Comparison of ENCODE assay signal across 1 cellular context in the genomic region with DNA sequence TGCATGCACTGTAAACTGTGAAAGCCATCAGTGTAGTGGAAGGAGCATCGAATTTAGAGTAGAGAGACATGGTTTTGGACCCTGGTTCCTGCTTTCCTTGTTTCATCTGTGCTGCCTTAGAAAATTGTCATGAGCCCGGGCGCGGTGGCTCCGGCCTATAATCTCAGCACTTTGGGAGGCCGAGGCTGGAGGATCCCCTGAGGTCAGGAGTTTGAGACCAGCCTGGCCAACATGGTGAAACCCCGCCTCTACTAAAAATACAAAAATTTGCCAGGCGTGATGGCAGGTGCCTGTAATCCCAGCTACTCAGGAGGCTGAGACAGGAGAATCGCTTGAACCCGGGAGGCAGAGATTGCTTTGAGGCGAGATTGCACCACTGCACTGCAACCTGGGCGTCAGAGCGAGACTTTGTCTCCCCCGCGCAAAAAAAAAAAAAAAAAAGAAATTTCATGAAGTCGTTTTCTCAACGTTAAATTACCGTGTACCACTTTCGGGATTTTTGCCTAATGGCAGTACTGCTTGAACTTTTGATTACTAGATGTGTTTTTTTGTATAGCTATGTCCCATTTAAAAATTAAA.
A peak's percentile ranks its signal among the peaks of the same experiment; 100 is the strongest.
TF ChIP-seq lines count a peak whose summit lies in the region.

No MANE protein-coding gene starts in this region.

TF ChIP-seq in HepG2, 621 proteins besides CTCF, POLR2A, EP300 and RAD21 (continued from another document and continues in another):
- no peak for TF ChIP-seq ZNF407 (CRISPR knock-in tag; IDR thresholded peaks at IDR 0.05; ENCODE audit: not compliant biosample characterization)
- TF ChIP-seq NFATC3 (CRISPR knock-in tag; IDR thresholded peaks at IDR 0.05): 0 out of 2 replicates have a peak, but pooled peaks have one; percentile 49
- no peak for TF ChIP-seq ZNF83 (CRISPR knock-in tag; IDR thresholded peaks at IDR 0.05; ENCODE audit: borderline replicate concordance)
- no peak for TF ChIP-seq IKZF4 (CRISPR knock-in tag; IDR thresholded peaks at IDR 0.05; ENCODE audit: borderline replicate concordance, low read depth, not compliant biosample characterization)
- no peak for TF ChIP-seq HNRNPL (IDR thresholded peaks at IDR 0.05; ENCODE audit: low read depth, low read length)
- TF ChIP-seq ZBTB37 (CRISPR knock-in tag; IDR thresholded peaks at IDR 0.05): no peak
- TF ChIP-seq, protein P1, sequence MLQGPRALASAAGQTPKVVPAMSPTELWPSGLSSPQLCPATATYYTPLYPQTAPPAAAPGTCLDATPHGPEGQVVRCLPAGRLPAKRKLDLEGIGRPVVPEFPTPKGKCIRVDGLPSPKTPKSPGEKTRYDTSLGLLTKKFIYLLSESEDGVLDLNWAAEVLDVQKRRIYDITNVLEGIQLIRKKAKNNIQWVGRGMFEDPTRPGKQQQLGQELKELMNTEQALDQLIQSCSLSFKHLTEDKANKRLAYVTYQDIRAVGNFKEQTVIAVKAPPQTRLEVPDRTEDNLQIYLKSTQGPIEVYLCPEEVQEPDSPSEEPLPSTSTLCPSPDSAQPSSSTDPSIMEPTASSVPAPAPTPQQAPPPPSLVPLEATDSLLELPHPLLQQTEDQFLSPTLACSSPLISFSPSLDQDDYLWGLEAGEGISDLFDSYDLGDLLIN (CRISPR knock-in tag; IDR thresholded peaks at IDR 0.05; ENCODE audit: borderline replicate concordance): no peak
- TF ChIP-seq ZNF703 (CRISPR knock-in tag; IDR thresholded peaks at IDR 0.05; ENCODE audit: borderline replicate concordance): peak; percentile 12; the same call in 1 of the 2 replicates
- no peak for TF ChIP-seq ZNF335 (CRISPR knock-in tag; IDR thresholded peaks at IDR 0.05)
- no peak for TF ChIP-seq NR2C2 (CRISPR knock-in tag; IDR thresholded peaks at IDR 0.05; ENCODE audit: borderline replicate concordance)
- TF ChIP-seq, protein P2, sequence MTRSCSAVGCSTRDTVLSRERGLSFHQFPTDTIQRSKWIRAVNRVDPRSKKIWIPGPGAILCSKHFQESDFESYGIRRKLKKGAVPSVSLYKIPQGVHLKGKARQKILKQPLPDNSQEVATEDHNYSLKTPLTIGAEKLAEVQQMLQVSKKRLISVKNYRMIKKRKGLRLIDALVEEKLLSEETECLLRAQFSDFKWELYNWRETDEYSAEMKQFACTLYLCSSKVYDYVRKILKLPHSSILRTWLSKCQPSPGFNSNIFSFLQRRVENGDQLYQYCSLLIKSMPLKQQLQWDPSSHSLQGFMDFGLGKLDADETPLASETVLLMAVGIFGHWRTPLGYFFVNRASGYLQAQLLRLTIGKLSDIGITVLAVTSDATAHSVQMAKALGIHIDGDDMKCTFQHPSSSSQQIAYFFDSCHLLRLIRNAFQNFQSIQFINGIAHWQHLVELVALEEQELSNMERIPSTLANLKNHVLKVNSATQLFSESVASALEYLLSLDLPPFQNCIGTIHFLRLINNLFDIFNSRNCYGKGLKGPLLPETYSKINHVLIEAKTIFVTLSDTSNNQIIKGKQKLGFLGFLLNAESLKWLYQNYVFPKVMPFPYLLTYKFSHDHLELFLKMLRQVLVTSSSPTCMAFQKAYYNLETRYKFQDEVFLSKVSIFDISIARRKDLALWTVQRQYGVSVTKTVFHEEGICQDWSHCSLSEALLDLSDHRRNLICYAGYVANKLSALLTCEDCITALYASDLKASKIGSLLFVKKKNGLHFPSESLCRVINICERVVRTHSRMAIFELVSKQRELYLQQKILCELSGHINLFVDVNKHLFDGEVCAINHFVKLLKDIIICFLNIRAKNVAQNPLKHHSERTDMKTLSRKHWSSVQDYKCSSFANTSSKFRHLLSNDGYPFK (CRISPR knock-in tag; IDR thresholded peaks at IDR 0.05; ENCODE audit: borderline replicate concordance): no peak
- TF ChIP-seq ZNF644 (CRISPR knock-in tag; IDR thresholded peaks at IDR 0.05; ENCODE audit: low read depth): no peak
- TF ChIP-seq HMG20A (CRISPR knock-in tag; IDR thresholded peaks at IDR 0.05; ENCODE audit: borderline replicate concordance): no peak
- TF ChIP-seq ZFY (CRISPR knock-in tag; IDR thresholded peaks at IDR 0.05): no peak
- 0 out of 2 replicates have a peak, but pooled peaks have one; percentile 3 for TF ChIP-seq ZGPAT (CRISPR knock-in tag; IDR thresholded peaks at IDR 0.05)
- TF ChIP-seq ZNF720 (CRISPR knock-in tag; IDR thresholded peaks at IDR 0.05): no peak
- no peak for TF ChIP-seq ZFP82 (CRISPR knock-in tag; IDR thresholded peaks at IDR 0.05; ENCODE audit: borderline replicate concordance)
- TF ChIP-seq SNRNP70 (IDR thresholded peaks at IDR 0.05; ENCODE audit: low read depth, low read length): no peak
- TF ChIP-seq ZNF34 (CRISPR knock-in tag; IDR thresholded peaks at IDR 0.05; ENCODE audit: borderline replicate concordance): no peak
- no peak for TF ChIP-seq NR1H2 (CRISPR knock-in tag; IDR thresholded peaks at IDR 0.05; ENCODE audit: borderline replicate concordance, low read depth)
- TF ChIP-seq MAFG (CRISPR knock-in tag; IDR thresholded peaks at IDR 0.05): no peak
- TF ChIP-seq, protein P3, sequence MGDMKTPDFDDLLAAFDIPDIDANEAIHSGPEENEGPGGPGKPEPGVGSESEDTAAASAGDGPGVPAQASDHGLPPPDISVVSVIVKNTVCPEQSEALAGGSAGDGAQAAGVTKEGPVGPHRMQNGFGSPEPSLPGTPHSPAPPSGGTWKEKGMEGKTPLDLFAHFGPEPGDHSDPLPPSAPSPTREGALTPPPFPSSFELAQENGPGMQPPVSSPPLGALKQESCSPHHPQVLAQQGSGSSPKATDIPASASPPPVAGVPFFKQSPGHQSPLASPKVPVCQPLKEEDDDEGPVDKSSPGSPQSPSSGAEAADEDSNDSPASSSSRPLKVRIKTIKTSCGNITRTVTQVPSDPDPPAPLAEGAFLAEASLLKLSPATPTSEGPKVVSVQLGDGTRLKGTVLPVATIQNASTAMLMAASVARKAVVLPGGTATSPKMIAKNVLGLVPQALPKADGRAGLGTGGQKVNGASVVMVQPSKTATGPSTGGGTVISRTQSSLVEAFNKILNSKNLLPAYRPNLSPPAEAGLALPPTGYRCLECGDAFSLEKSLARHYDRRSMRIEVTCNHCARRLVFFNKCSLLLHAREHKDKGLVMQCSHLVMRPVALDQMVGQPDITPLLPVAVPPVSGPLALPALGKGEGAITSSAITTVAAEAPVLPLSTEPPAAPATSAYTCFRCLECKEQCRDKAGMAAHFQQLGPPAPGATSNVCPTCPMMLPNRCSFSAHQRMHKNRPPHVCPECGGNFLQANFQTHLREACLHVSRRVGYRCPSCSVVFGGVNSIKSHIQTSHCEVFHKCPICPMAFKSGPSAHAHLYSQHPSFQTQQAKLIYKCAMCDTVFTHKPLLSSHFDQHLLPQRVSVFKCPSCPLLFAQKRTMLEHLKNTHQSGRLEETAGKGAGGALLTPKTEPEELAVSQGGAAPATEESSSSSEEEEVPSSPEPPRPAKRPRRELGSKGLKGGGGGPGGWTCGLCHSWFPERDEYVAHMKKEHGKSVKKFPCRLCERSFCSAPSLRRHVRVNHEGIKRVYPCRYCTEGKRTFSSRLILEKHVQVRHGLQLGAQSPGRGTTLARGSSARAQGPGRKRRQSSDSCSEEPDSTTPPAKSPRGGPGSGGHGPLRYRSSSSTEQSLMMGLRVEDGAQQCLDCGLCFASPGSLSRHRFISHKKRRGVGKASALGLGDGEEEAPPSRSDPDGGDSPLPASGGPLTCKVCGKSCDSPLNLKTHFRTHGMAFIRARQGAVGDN (CRISPR knock-in tag; IDR thresholded peaks at IDR 0.05): no peak
- TF ChIP-seq, protein P4, sequence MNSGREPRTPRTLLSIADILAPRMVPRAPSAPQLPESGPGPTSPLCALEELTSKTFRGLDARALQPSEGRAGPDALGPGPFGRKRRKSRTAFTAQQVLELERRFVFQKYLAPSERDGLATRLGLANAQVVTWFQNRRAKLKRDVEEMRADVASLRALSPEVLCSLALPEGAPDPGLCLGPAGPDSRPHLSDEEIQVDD (CRISPR knock-in tag; IDR thresholded peaks at IDR 0.05; ENCODE audit: borderline replicate concordance): no peak
- TF ChIP-seq MIER2 (CRISPR knock-in tag; IDR thresholded peaks at IDR 0.05): 0 out of 2 replicates have a peak, but pooled peaks have one; percentile 1
- TF ChIP-seq, protein P5, sequence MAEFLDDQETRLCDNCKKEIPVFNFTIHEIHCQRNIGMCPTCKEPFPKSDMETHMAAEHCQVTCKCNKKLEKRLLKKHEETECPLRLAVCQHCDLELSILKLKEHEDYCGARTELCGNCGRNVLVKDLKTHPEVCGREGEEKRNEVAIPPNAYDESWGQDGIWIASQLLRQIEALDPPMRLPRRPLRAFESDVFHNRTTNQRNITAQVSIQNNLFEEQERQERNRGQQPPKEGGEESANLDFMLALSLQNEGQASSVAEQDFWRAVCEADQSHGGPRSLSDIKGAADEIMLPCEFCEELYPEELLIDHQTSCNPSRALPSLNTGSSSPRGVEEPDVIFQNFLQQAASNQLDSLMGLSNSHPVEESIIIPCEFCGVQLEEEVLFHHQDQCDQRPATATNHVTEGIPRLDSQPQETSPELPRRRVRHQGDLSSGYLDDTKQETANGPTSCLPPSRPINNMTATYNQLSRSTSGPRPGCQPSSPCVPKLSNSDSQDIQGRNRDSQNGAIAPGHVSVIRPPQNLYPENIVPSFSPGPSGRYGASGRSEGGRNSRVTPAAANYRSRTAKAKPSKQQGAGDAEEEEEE (CRISPR knock-in tag; IDR thresholded peaks at IDR 0.05; ENCODE audit: borderline replicate concordance): no peak
- TF ChIP-seq ZNF790 (CRISPR knock-in tag; IDR thresholded peaks at IDR 0.05; ENCODE audit: borderline replicate concordance): 0 out of 2 replicates have a peak, but pooled peaks have one; percentile 50
- TF ChIP-seq FOXO1 (CRISPR knock-in tag; IDR thresholded peaks at IDR 0.05): no peak
